Comparison of ENCODE assay signal across 8 cellular contexts in the genomic region with DNA sequence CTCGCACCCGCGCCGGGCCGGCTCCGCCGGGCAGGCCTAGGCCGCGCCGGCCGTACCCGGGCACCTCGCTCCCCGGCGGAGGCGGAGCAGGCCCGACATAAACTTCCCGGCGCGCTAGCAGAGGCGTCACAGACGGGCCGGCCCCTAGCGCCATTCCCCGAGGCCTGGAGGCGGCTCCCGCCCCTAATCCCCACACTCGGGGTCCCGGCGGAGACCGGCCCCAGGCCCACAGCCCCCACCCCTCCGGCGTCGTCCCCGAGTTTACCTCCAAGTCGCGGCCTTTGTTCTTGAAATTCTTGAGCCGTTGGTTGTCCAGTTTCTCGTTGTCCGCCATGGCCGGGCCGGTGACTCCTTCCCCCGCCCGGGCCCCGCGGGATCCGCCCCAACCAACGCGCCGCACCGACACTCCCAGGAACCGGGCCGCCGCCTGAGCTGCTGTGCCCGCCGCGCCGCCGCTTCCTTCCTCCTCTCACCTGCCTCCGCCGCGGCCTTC. TPM values are rescaled to one million over a fixed set of nuclear protein-coding genes. Genes with fewer than 3 reads are reported as not detected.
DNase-seq lines count a peak whose midpoint lies in the region; ATAC-seq and TF ChIP-seq lines count a peak whose summit lies in the region.

No MANE protein-coding gene starts in this region.

- no peak for TF ChIP-seq RAD21 in neural cell (conservative IDR thresholded peaks at IDR 0.05)

- no peaks in the 10 kb centered on the region for H3K27me3 ChIP-seq in ACC112 (ENCODE audit: insufficient read depth, low read length)
- H3K27me3 ChIP-seq in neural cell (ENCODE audit: insufficient read depth, low read depth, low read length), result no peaks in the 10 kb centered on the region
- H3K27me3 ChIP-seq in transverse colon, result no peaks in the 10 kb centered on the region

- H3K9me3 ChIP-seq in neural cell (ENCODE audit: low read length) (no peaks in the 10 kb centered on the region), transverse colon (no peaks in the 10 kb centered on the region)

- peaks cover 5% of the 10 kb centered on the region for H3K9me3 Mint-ChIP-seq in activated T-cell treated with anti-CD3 and anti-CD28 coated beads, Interleukin-2, amount 50 U/mL, for 4 hours

- no peak for TF ChIP-seq POLR2A in transverse colon (IDR thresholded peaks at IDR 0.05)

- peak overlapping the region; percentile 97 for H3K4me3 ChIP-seq in ACC112 (ENCODE audit: low read depth, low read length)
- H3K4me3 ChIP-seq in fibroblast of mammary gland (ENCODE audit: control insufficient read depth, low read depth, low read length), result peak overlapping the region; percentile 82
- H3K4me3 ChIP-seq in neural cell (ENCODE audit: low read length), result peak overlapping the region; percentile 75
- H3K4me3 ChIP-seq in transverse colon, result peak overlapping the region; percentile 87 to 99 (median 94)

- TF ChIP-seq EP300 in neural cell (conservative IDR thresholded peaks at IDR 0.05; ENCODE audit: poor library complexity, severe bottlenecking) (no peak), transverse colon (IDR thresholded peaks at IDR 0.05; ENCODE audit: low read depth) (no peak)

- no peaks in the 10 kb centered on the region for H4K20me1 ChIP-seq in neural cell (ENCODE audit: insufficient read depth)

- in situ Hi-C loops in transverse colon (cut with MboI; ENCODE audit: low pct_ligation_motif_present in 1 of 4, low pct_unique_long_range_greater_than_20kb in 1 of 4, low sequenced_read_pairs in 3 of 4), result no loop called here

- peak; percentile 27 for ATAC-seq in GM18508 (IDR thresholded peaks at IDR 0.05; ENCODE audit: insufficient read depth, unreplicated experiment)
- ATAC-seq in HG02973 (IDR thresholded peaks at IDR 0.05; ENCODE audit: unreplicated experiment), result peak; percentile 43
- ATAC-seq in activated T-cell treated with anti-CD3 and anti-CD28 coated beads, Interleukin-2, amount 50 U/mL, for 4 hours, result peak; percentile 59 to 61

- H3K36me3 Mint-ChIP-seq in activated T-cell treated with anti-CD3 and anti-CD28 coated beads, Interleukin-2, amount 50 U/mL, for 4 hours (ENCODE audit: insufficient read depth), result peaks cover 21% of the 10 kb centered on the region

- H3F3A ChIP-seq in neural cell (ENCODE audit: insufficient read depth, low read length, poor library complexity, severe bottlenecking), result peaks cover 3% of the 10 kb centered on the region

- H3K9ac ChIP-seq in neural cell (ENCODE audit: low read length), result peak overlapping the region; percentile 88

- H3K9me2 ChIP-seq in neural cell (ENCODE audit: insufficient read depth, low read length), result no peaks in the 10 kb centered on the region

- H3K27ac ChIP-seq in ACC112 (ENCODE audit: low read depth, low read length) (peak overlapping the region; percentile 90), neural cell (ENCODE audit: low read length) (peak overlapping the region; percentile 87), transverse colon (peak overlapping the region; percentile 98 to 100 (median 99))

- no peak overlapping the region for H3K4me2 ChIP-seq in neural cell (ENCODE audit: low read length)

- 0% methylated on average over 36 of the region's 62 CpGs; no CpG with 5 or more reads in 1 of the 2 donors for WGBS in transverse colon (ENCODE audit: low coverage in 1 of 2), 2 donors

- no peaks in the 10 kb centered on the region for H3K27me3 Mint-ChIP-seq in activated T-cell treated with anti-CD3 and anti-CD28 coated beads, Interleukin-2, amount 50 U/mL, for 4 hours (ENCODE audit: low read depth)

- H3K79me2 ChIP-seq in ACC112 (ENCODE audit: control insufficient read depth, insufficient read depth, low read length, unreplicated experiment) (peaks cover 71% of the 10 kb centered on the region), neural cell (replicated peaks; ENCODE audit: insufficient read depth, low read length) (peaks cover 45% of the 10 kb centered on the region)

- TF ChIP-seq CTCF in fibroblast of mammary gland (conservative IDR thresholded peaks at IDR 0.05; ENCODE audit: control insufficient read depth, insufficient read depth, low read depth, low read length), result no peak
- no peak for TF ChIP-seq CTCF in neural cell (IDR thresholded peaks at IDR 0.05; ENCODE audit: poor library complexity, severe bottlenecking)
- no peak for TF ChIP-seq CTCF in transverse colon (IDR thresholded peaks at IDR 0.05)

- peak; percentile 76 for DNase-seq in NCI-H2227 treated with DMSO at 0.1 percent for 48 hours (lab: John Stamatoyannopoulos, UW)
- peak; percentile 49 for DNase-seq in activated T-cell treated with anti-CD3 and anti-CD28 coated beads, Interleukin-2, amount 50 U/mL, for 4 hours
- peak; percentile 49 for DNase-seq in fibroblast of mammary gland (ENCODE audit: low read depth)
- peak; percentile 76 for DNase-seq in transverse colon

- H3K4me1 ChIP-seq in ACC112 (ENCODE audit: control insufficient read depth, insufficient read depth, low read length, unreplicated experiment), result peaks cover 46% of the 10 kb centered on the region
- peaks cover 13 to 56% (median 42%) of the 10 kb centered on the region in 4 donors for H3K4me1 ChIP-seq in transverse colon

- intact Hi-C loops in transverse colon (cut with DNase I; ENCODE audit: low total_unique reads), result no loop called here

- H2AFZ ChIP-seq in ACC112 (ENCODE audit: low read length, unreplicated experiment) (no peak overlapping the region), neural cell (ENCODE audit: low read depth, low read length) (peak overlapping the region; percentile 57)

- H3K36me3 ChIP-seq in ACC112 (ENCODE audit: insufficient read depth, low read length) (peaks cover 15% of the 10 kb centered on the region), neural cell (ENCODE audit: insufficient read depth, low read length) (no peaks in the 10 kb centered on the region), transverse colon (no peaks in the 10 kb centered on the region)

- H3K4me3 Mint-ChIP-seq in activated T-cell treated with anti-CD3 and anti-CD28 coated beads, Interleukin-2, amount 50 U/mL, for 4 hours, result peak overlapping the region; percentile 97

- peaks cover 52% of the 10 kb centered on the region for H3K4me1 Mint-ChIP-seq in activated T-cell treated with anti-CD3 and anti-CD28 coated beads, Interleukin-2, amount 50 U/mL, for 4 hours (ENCODE audit: low read depth)

TF ChIP-seq in neural cell, 6 proteins besides CTCF, POLR2A, EP300 and RAD21:
- TF ChIP-seq TAF1 (IDR thresholded peaks at IDR 0.05; ENCODE audit: low read depth) (no peak), REST (IDR thresholded peaks at IDR 0.05; ENCODE audit: borderline replicate concordance) (no peak), EZH2 (IDR thresholded peaks at IDR 0.05; ENCODE audit: borderline replicate concordance, insufficient read depth, low read length, poor library complexity, severe bottlenecking) (no peak), SMC3 (conservative IDR thresholded peaks at IDR 0.05; ENCODE audit: poor library complexity) (no peak), POLR2AphosphoS5 (IDR thresholded peaks at IDR 0.05) (no peak), MXI1 (conservative IDR thresholded peaks at IDR 0.05; ENCODE audit: poor library complexity, severe bottlenecking) (no peak)
TF ChIP-seq in neural cell: peak in this region for 0.

RNA-seq across cellular contexts. Expression of gene KPNA4, which starts 0.4 kb away (rescaled TPM):
- total RNA-seq in activated T-cell treated with anti-CD3 and anti-CD28 coated beads, Interleukin-2, amount 50 U/mL, for 4 hours, result 100 to 1,000 TPM in 1 of 3 donors, 10 to 100 TPM in 2; 98.1 to 102 (median 99.4) TPM
- polyA plus RNA-seq in neural cell, result 20.7 and 23.1 TPM in 2 replicates
- 49.2 and 56.7 TPM in 2 replicates for polyA minus RNA-seq in neural cell
- 10 to 100 TPM; 13.8 to 29.7 (median 22.7) TPM for total RNA-seq in transverse colon

Comparison
In these comparisons a context has a peak if more than half of its experiments do, and no peak if none do; other contexts are left out.
1. Peak in every context shown above with its lines: DNase-seq, ATAC-seq, H3K4me3 ChIP-seq and H3K27ac ChIP-seq.